ENCODE assay signal across 19 cellular contexts in genomic region chr19:30388327-30388726, GRCh38. TPM values are rescaled to one million over a fixed set of nuclear protein-coding genes. Genes with fewer than 3 reads are reported as not detected.
A peak's percentile ranks its signal among the peaks of the same experiment; 100 is the strongest.
DNase-seq lines count a peak whose midpoint lies in the region; ATAC-seq and TF ChIP-seq lines count a peak whose summit lies in the region.
"Had no signal": no experiment of that assay in that cellular context is flagged by ENCODE, and none has a peak within 500 bp of the region (broad histone marks: within the 10 kb centered on the region; RNA-seq: fewer than 3 reads in every experiment).

No MANE protein-coding gene starts in this region.

- ATAC-seq in Right ventricle myocardium inferior (no peak), natural killer cell (no peak)
- ATAC-seq in stimulated activated memory B cell treated with anti-CD40 and anti-IgM and Interleukin-4, amounts not matched to agents 10 μg/mL and 1 μg/mL and 100 μg/mL, for 72 hours: no peak
- ATAC-seq in activated CD8-positive, alpha-beta memory T cell treated with anti-CD3 and anti-CD28 coated beads, Interleukin-2, amount 10 ng/mL, durations not matched to agents 7 days and 5 days: no peak
- ATAC-seq: GM12878 had no signal

- H3K36me3 Mint-ChIP-seq in stimulated activated memory B cell treated with anti-CD40 and anti-IgM and Interleukin-4, amounts not matched to agents 10 μg/mL and 1 μg/mL and 100 μg/mL, for 72 hours: no peaks in the 10 kb centered on the region
- no peaks in the 10 kb centered on the region for H3K36me3 Mint-ChIP-seq in activated CD8-positive, alpha-beta memory T cell treated with anti-CD3 and anti-CD28 coated beads, Interleukin-2, amount 10 ng/mL, durations not matched to agents 7 days and 5 days
- no peaks in the 10 kb centered on the region for H3K36me3 Mint-ChIP-seq in natural killer cell
- H3K36me3 Mint-ChIP-seq: CD14-positive monocyte; CD8-positive, alpha-beta memory T cell had no signal

- DNase-seq in cardiac septum (ENCODE audit: low spot score): peak; percentile 63
- no peak for DNase-seq in Right ventricle myocardium inferior (ENCODE audit: missing footprints)
- peak; percentile 28 for DNase-seq in mesenteric fat pad (ENCODE audit: low spot score)
- peak; percentile 65 for DNase-seq in posterior vena cava (ENCODE audit: low spot score)
- DNase-seq in activated CD8-positive, alpha-beta memory T cell treated with anti-CD3 and anti-CD28 coated beads, Interleukin-2, amount 10 ng/mL, durations not matched to agents 7 days and 5 days: no peak
- DNase-seq in natural killer cell: no peak
- DNase-seq: ACHN; AML-193; BE2C; CD4-positive, alpha-beta T cell; CD8-positive, alpha-beta memory T cell; DMS53; DMS79 treated with DMSO at 0.1 percent for 48 hours; GM23248; H7; HCEC 1CT had no signal

- intact Hi-C loops in cardiac septum (cut with DNase I): loop anchor here (5.0 kb wide), 1 partner anchor 161 kb away; no protein-coding TSS in a partner anchor
- intact Hi-C loops in Right ventricle myocardium inferior (cut with DNase I): loop anchor here (5.0 kb wide), 1 partner anchor 61 kb away; no protein-coding TSS in a partner anchor
- intact Hi-C loops in posterior vena cava (cut with DNase I): no loop called here
- intact Hi-C loops in natural killer cell (cut with micrococcal nuclease): no loop called here

- no peaks in the 10 kb centered on the region for H3K4me1 Mint-ChIP-seq in stimulated activated memory B cell treated with anti-CD40 and anti-IgM and Interleukin-4, amounts not matched to agents 10 μg/mL and 1 μg/mL and 100 μg/mL, for 72 hours
- no peaks in the 10 kb centered on the region for H3K4me1 Mint-ChIP-seq in activated CD8-positive, alpha-beta memory T cell treated with anti-CD3 and anti-CD28 coated beads, Interleukin-2, amount 10 ng/mL, durations not matched to agents 7 days and 5 days
- H3K4me1 Mint-ChIP-seq in natural killer cell: no peaks in the 10 kb centered on the region
- H3K4me1 Mint-ChIP-seq: CD14-positive monocyte; CD8-positive, alpha-beta memory T cell had no signal

- H3K4me3 Mint-ChIP-seq in stimulated activated memory B cell treated with anti-CD40 and anti-IgM and Interleukin-4, amounts not matched to agents 10 μg/mL and 1 μg/mL and 100 μg/mL, for 72 hours: no peak overlapping the region
- H3K4me3 Mint-ChIP-seq in activated CD8-positive, alpha-beta memory T cell treated with anti-CD3 and anti-CD28 coated beads, Interleukin-2, amount 10 ng/mL, durations not matched to agents 7 days and 5 days: no peak overlapping the region
- no peak overlapping the region for H3K4me3 Mint-ChIP-seq in natural killer cell
- H3K4me3 Mint-ChIP-seq: CD14-positive monocyte; CD4-positive, alpha-beta T cell; CD8-positive, alpha-beta memory T cell had no signal

- H3K27ac Mint-ChIP-seq in stimulated activated memory B cell treated with anti-CD40 and anti-IgM and Interleukin-4, amounts not matched to agents 10 μg/mL and 1 μg/mL and 100 μg/mL, for 72 hours: no peak overlapping the region
- H3K27ac Mint-ChIP-seq in activated CD8-positive, alpha-beta memory T cell treated with anti-CD3 and anti-CD28 coated beads, Interleukin-2, amount 10 ng/mL, durations not matched to agents 7 days and 5 days: no peak overlapping the region
- no peak overlapping the region for H3K27ac Mint-ChIP-seq in natural killer cell
- H3K27ac Mint-ChIP-seq: CD14-positive monocyte; CD4-positive, alpha-beta T cell; CD8-positive, alpha-beta memory T cell had no signal

- no peak for TF ChIP-seq CTCF in natural killer cell (IDR thresholded peaks at IDR 0.05)

- peaks cover 5% of the 10 kb centered on the region for H3K9me3 Mint-ChIP-seq in stimulated activated memory B cell treated with anti-CD40 and anti-IgM and Interleukin-4, amounts not matched to agents 10 μg/mL and 1 μg/mL and 100 μg/mL, for 72 hours
- H3K9me3 Mint-ChIP-seq in activated CD8-positive, alpha-beta memory T cell treated with anti-CD3 and anti-CD28 coated beads, Interleukin-2, amount 10 ng/mL, durations not matched to agents 7 days and 5 days (ENCODE audit: low read depth): no peaks in the 10 kb centered on the region
- no peaks in the 10 kb centered on the region for H3K9me3 Mint-ChIP-seq in natural killer cell
- H3K9me3 Mint-ChIP-seq: CD4-positive, alpha-beta T cell; CD8-positive, alpha-beta memory T cell had no signal

- CTCF ChIA-PET in activated CD8-positive, alpha-beta memory T cell treated with anti-CD3 and anti-CD28 coated beads, Interleukin-2, amount 10 ng/mL, durations not matched to agents 7 days and 5 days (lab: Charles Lee): no interaction called here

- no peaks in the 10 kb centered on the region for H3K27me3 Mint-ChIP-seq in stimulated activated memory B cell treated with anti-CD40 and anti-IgM and Interleukin-4, amounts not matched to agents 10 μg/mL and 1 μg/mL and 100 μg/mL, for 72 hours
- H3K27me3 Mint-ChIP-seq in activated CD8-positive, alpha-beta memory T cell treated with anti-CD3 and anti-CD28 coated beads, Interleukin-2, amount 10 ng/mL, durations not matched to agents 7 days and 5 days: no peaks in the 10 kb centered on the region
- peaks cover 9 to 12% of the 10 kb centered on the region in 2 donors for H3K27me3 Mint-ChIP-seq in natural killer cell (ENCODE audit: low read depth in 2 of 2)

RNA-seq across cellular contexts. Expression of gene ZNF536, which starts 16.1 kb away (rescaled TPM):
- total RNA-seq in cardiac septum: 11.9 TPM
- 2.2 TPM for total RNA-seq in Right ventricle myocardium inferior
- not detected for total RNA-seq in mesenteric fat pad
- total RNA-seq in posterior vena cava: 1 to 10 TPM; 2.8 to 3.6 TPM
- not detected for total RNA-seq in activated CD8-positive, alpha-beta memory T cell treated with anti-CD3 and anti-CD28 coated beads, Interleukin-2, amount 10 ng/mL, durations not matched to agents 7 days and 5 days
- total RNA-seq in natural killer cell: not detected
- total RNA-seq: CD4-positive, alpha-beta T cell; CD8-positive, alpha-beta memory T cell; GM12878 had no signal

Comparison
In these comparisons a context has a peak if more than half of its experiments do, and no peak if none do; other contexts are left out.
1. DNase-seq: peak in cardiac septum (single experiment), mesenteric fat pad (single experiment) and posterior vena cava (single experiment); none in Right ventricle myocardium inferior (single experiment), activated CD8-positive, alpha-beta memory T cell treated with anti-CD3 and anti-CD28 coated beads, Interleukin-2, amount 10 ng/mL, durations not matched to agents 7 days and 5 days (single experiment) and natural killer cell (single experiment).
2. intact Hi-C loops: an anchor here in cardiac septum (5.0 kb wide) and Right ventricle myocardium inferior (5.0 kb wide); none called in posterior vena cava and natural killer cell.